Comparison of ENCODE assay signal across 19 cellular contexts in genomic region chr21:15203740-15204139, GRCh38.
DNase-seq lines count a peak whose midpoint lies in the region; ATAC-seq, FAIRE-seq and TF ChIP-seq lines count a peak whose summit lies in the region.
"Had no signal": no experiment of that assay in that cellular context is flagged by ENCODE, and none has a peak within 500 bp of the region (broad histone marks: within the 10 kb centered on the region; RNA-seq: fewer than 3 reads in every experiment).

No MANE protein-coding gene starts in this region.

- H3K4ac ChIP-seq in mesendoderm (ENCODE audit: low read depth, low read length) (no peak overlapping the region), H9 (ENCODE audit: low read depth, low read length) (no peak overlapping the region)

- DNase-seq in Right ventricle myocardium superior (no peak), right atrium auricular region (ENCODE audit: low spot score) (no peak), K562 (ENCODE audit: extremely low read depth in 1 of 4, low spot score in 3 of 4) (no peak), mesendoderm (peak; percentile 12), H9 (no peak), GM03348 (ENCODE audit: low spot score) (no peak)
- DNase-seq: 8988T; ACHN; CD4-positive, alpha-beta T cell; DMS79; GOT3; HFFc6 had no signal

- intact Hi-C loops in Right ventricle myocardium superior (cut with DNase I): loop anchor here (10.0 kb wide), 1 partner anchor 139 kb away; the partner anchor contains the start of gene NRIP1
- intact Hi-C loops in K562 (cut with micrococcal nuclease): no loop called here

- ATAC-seq in Right ventricle myocardium superior (ENCODE audit: poor library complexity) (peak; percentile 43), K562 (no peak), GM18909 (IDR thresholded peaks at IDR 0.05; ENCODE audit: poor library complexity, unreplicated experiment) (no peak)

- H3K14ac ChIP-seq in H9 (ENCODE audit: insufficient read depth, low read length): no peak overlapping the region

- H3K79me2 ChIP-seq in K562 (ENCODE audit: control insufficient read depth, insufficient read depth, low read length): no peaks in the 10 kb centered on the region
- no peaks in the 10 kb centered on the region for H3K79me2 ChIP-seq in mesendoderm (ENCODE audit: control insufficient read depth, insufficient read depth, low read length)
- H3K79me2 ChIP-seq in H9 (ENCODE audit: insufficient read depth, low read length): no peaks in the 10 kb centered on the region

- CTCF ChIA-PET in K562 (lab: Yijun Ruan, JAX; ENCODE audit: low intra/inter-chr PET ratio): no interaction called here

- H3K36me3 Mint-ChIP-seq in H9 (ENCODE audit: insufficient read depth in 1 of 3, low read depth in 3 of 3): no peaks in the 10 kb centered on the region

- H4K5ac ChIP-seq in mesendoderm (ENCODE audit: low read length) (no peak overlapping the region), H9 (ENCODE audit: insufficient read length, low read depth, low read length) (no peak overlapping the region)

- POLR2A ChIA-PET in K562 (lab: Yijun Ruan, JAX): no interaction called here

- in situ Hi-C loops in K562 (cut with MboI): no loop called here

- 13% methylated on average over 3 of the region's 3 CpGs for WGBS in K562 (ENCODE audit: insufficient coverage, low coverage, missing lambda C conversion rate)
- no CpG with 5 or more reads among the region's 3 CpGs for WGBS in mesendoderm (ENCODE audit: extremely low coverage, insufficient coverage, low lambda C conversion rate)
- WGBS in H9 (ENCODE audit: extremely low coverage, insufficient read length, low lambda C conversion rate): no CpG with 5 or more reads among the region's 3 CpGs

- H2AFZ ChIP-seq in K562 (ENCODE audit: low read depth, low read length): 0 out of 2 replicates have a peak overlapping the region, but pooled peaks have one; percentile 17
- H2AFZ ChIP-seq in H9 (ENCODE audit: low read length): no peak overlapping the region

- H3K23ac ChIP-seq in mesendoderm (ENCODE audit: low read length): no peak overlapping the region
- H3K23ac ChIP-seq in H9 (ENCODE audit: insufficient read length, low read depth, low read length): no peak overlapping the region

- no TSS peak for BruUV-seq in K562 (replicated peaks; lab: Mats Ljungman, UMichigan)

- TF ChIP-seq RAD21 in K562 (CRISPR knock-in tag; conservative IDR thresholded peaks at IDR 0.05 in 1 of 2, IDR thresholded peaks at IDR 0.05 in 1 of 2): no peak

- no peaks in the 10 kb centered on the region for H3K9me3 ChIP-seq in right atrium auricular region
- no peaks in the 10 kb centered on the region for H3K9me3 ChIP-seq in K562 (replicated peaks; ENCODE audit: control insufficient read depth, insufficient read depth, low read depth, low read length)
- no peaks in the 10 kb centered on the region for H3K9me3 ChIP-seq in H9 (ENCODE audit: control insufficient read depth, low read depth, low read length)
- H3K9me3 ChIP-seq: HAP-1 had no signal

- H3K27ac Mint-ChIP-seq in H9: no peak overlapping the region
- H3K27ac Mint-ChIP-seq: CD4-positive, alpha-beta T cell; HFFc6 had no signal

- no peaks in the 10 kb centered on the region; a peak in 1 of 5 replicates for H3K9me3 Mint-ChIP-seq in H9
- H3K9me3 Mint-ChIP-seq: CD4-positive, alpha-beta T cell had no signal

- H3K36me3 ChIP-seq in right atrium auricular region (no peaks in the 10 kb centered on the region), K562 (ENCODE audit: control insufficient read depth, insufficient read depth, low read length) (no peaks in the 10 kb centered on the region), mesendoderm (ENCODE audit: control insufficient read depth, insufficient read depth, low read length) (no peaks in the 10 kb centered on the region)
- H3K36me3 ChIP-seq: BLaER1 treated with 17β-estradiol and CSF1 and Interleukin-3, amounts not matched to agents 10 nM and 100 nM; HAP-1 had no signal

- H4K91ac ChIP-seq in H9 (ENCODE audit: insufficient read length, low read depth, low read length): no peak overlapping the region

- TF ChIP-seq CTCF in right atrium auricular region (IDR thresholded peaks at IDR 0.05): no peak
- no peak for TF ChIP-seq CTCF in C4-2B (conservative IDR thresholded peaks at IDR 0.05)
- no peak for TF ChIP-seq CTCF in K562 (IDR thresholded peaks at IDR 0.05 in 2 of 3, conservative IDR thresholded peaks at IDR 0.05 in 1 of 3; ENCODE audit: insufficient read depth in 2 of 3, low read depth in 1 of 3, low read length in 3 of 3)
- TF ChIP-seq CTCF in H9 (conservative IDR thresholded peaks at IDR 0.05): no peak

- H3K4me1 Mint-ChIP-seq in H9: no peaks in the 10 kb centered on the region

- no peaks in the 10 kb centered on the region for H3K27me3 ChIP-seq in right atrium auricular region
- H3K27me3 ChIP-seq in K562 (ENCODE audit: control insufficient read depth in 2 of 2, insufficient read depth in 2 of 2, low read length in 2 of 2): peaks cover 0 to 3% of the 10 kb centered on the region in 2 experiments; a peak in 1 of 5 replicates
- H3K27me3 ChIP-seq in mesendoderm (ENCODE audit: insufficient read depth, low read length, poor library complexity): no peaks in the 10 kb centered on the region
- no peaks in the 10 kb centered on the region for H3K27me3 ChIP-seq in H9 (ENCODE audit: insufficient read depth, low read length)
- H3K27me3 ChIP-seq: BLaER1 treated with 17β-estradiol and CSF1 and Interleukin-3, amounts not matched to agents 10 nM and 100 nM had no signal

- H4K8ac ChIP-seq in mesendoderm (ENCODE audit: low read depth, low read length) (no peak overlapping the region), H9 (replicated peaks; ENCODE audit: insufficient read length, low read depth, low read length) (no peak overlapping the region)

- H2BK15ac ChIP-seq in mesendoderm (replicated peaks; ENCODE audit: low read depth) (no peak overlapping the region), H9 (ENCODE audit: low read depth, low read length) (no peak overlapping the region)

- H2BK120ac ChIP-seq in mesendoderm (ENCODE audit: low read depth, low read length) (no peak overlapping the region), H9 (ENCODE audit: low read depth, low read length, poor library complexity, severe bottlenecking) (no peak overlapping the region)

- H3K4me1 ChIP-seq in right atrium auricular region (peaks cover 0 to 17% of the 10 kb centered on the region in 2 donors), K562 (replicated peaks in 1 of 2; ENCODE audit: control insufficient read depth in 2 of 2, insufficient read depth in 2 of 2, low read length in 2 of 2) (peaks cover 0 to 6% of the 10 kb centered on the region in 2 experiments; a peak in 1 of 5 replicates), mesendoderm (ENCODE audit: control insufficient read depth, low read depth, low read length) (peaks cover 6% of the 10 kb centered on the region), H9 (ENCODE audit: insufficient read depth, low read length) (no peaks in the 10 kb centered on the region)
- H3K4me1 ChIP-seq: HAP-1 had no signal

- no peak overlapping the region for H3K4me3 Mint-ChIP-seq in H9
- H3K4me3 Mint-ChIP-seq: CD4-positive, alpha-beta T cell; HFFc6 had no signal

- H3K27me3 Mint-ChIP-seq in H9 (ENCODE audit: low read depth): peaks cover 1% of the 10 kb centered on the region; the same call in 1 of the 2 replicates

- FAIRE-seq in K562 (lab: Jason Lieb, UNC): peak; percentile 26
- FAIRE-seq: GM12891, GM19239, HTR-8/SVneo had no signal

- H3K23me2 ChIP-seq in H9 (ENCODE audit: insufficient read length, low read depth, low read length, poor library complexity, severe bottlenecking): no peaks in the 10 kb centered on the region

- no peak overlapping the region for H3T11ph ChIP-seq in H9 (ENCODE audit: low read length)

- no peak overlapping the region for H3K4me3 ChIP-seq in right atrium auricular region
- no peak overlapping the region for H3K4me3 ChIP-seq in K562
- no peak overlapping the region for H3K4me3 ChIP-seq in mesendoderm (ENCODE audit: low read length)
- H3K4me3 ChIP-seq: BLaER1 treated with 17β-estradiol and CSF1 and Interleukin-3, amounts not matched to agents 10 nM and 100 nM; HAP-1 had no signal

- H4K20me1 ChIP-seq in K562 (replicated peaks; ENCODE audit: control insufficient read depth, insufficient read depth, low read length) (no peaks in the 10 kb centered on the region), H9 (ENCODE audit: control insufficient read depth, insufficient read depth, insufficient read length) (no peaks in the 10 kb centered on the region)
- H4K20me1 ChIP-seq: BLaER1 treated with 17β-estradiol and CSF1 and Interleukin-3, amounts not matched to agents 10 nM and 100 nM had no signal

- TF ChIP-seq POLR2A in K562 (conservative IDR thresholded peaks at IDR 0.05): no peak

- H2AK5ac ChIP-seq in mesendoderm (ENCODE audit: low read length) (no peak overlapping the region), H9 (ENCODE audit: insufficient read length, low read length) (no peak overlapping the region)

- H3K27ac ChIP-seq in right atrium auricular region: peak overlapping the region in 1 of 2 donors; percentile 83
- peak overlapping the region; percentile 40; the same call in 1 of the 2 replicates for H3K27ac ChIP-seq in C4-2B
- no peak overlapping the region for H3K27ac ChIP-seq in K562 (ENCODE audit: extremely low read depth, low read depth, low read length)
- no peak overlapping the region for H3K27ac ChIP-seq in mesendoderm (ENCODE audit: low read depth, low read length)
- no peak overlapping the region for H3K27ac ChIP-seq in H9 (ENCODE audit: insufficient read length, low read depth, low read length)

- TF ChIP-seq EP300 in K562 (IDR thresholded peaks at IDR 0.05; ENCODE audit: low read length): no peak

- H2BK5ac ChIP-seq in mesendoderm (ENCODE audit: low read length) (no peak overlapping the region), H9 (ENCODE audit: insufficient read length, low read length) (no peak overlapping the region)

- no peak overlapping the region for H2BK12ac ChIP-seq in H9 (ENCODE audit: insufficient read length, low read depth, low read length)

- H3K9ac ChIP-seq in K562 (ENCODE audit: insufficient read depth in 1 of 2, low read depth in 2 of 2, low read length in 2 of 2) (no peak overlapping the region), mesendoderm (ENCODE audit: low read length) (no peak overlapping the region), H9 (ENCODE audit: extremely low read depth, insufficient read length, low read length) (no peak overlapping the region)
- H3K9ac ChIP-seq: BLaER1 treated with 17β-estradiol and CSF1 and Interleukin-3, amounts not matched to agents 10 nM and 100 nM had no signal

- H2BK20ac ChIP-seq in H9 (ENCODE audit: low read depth, low read length, poor library complexity, severe bottlenecking): no peak overlapping the region

- H3K56ac ChIP-seq in mesendoderm (ENCODE audit: low read length): no peak overlapping the region
- H3K56ac ChIP-seq in H9 (ENCODE audit: insufficient read length, low read depth, low read length): no peak overlapping the region

- H3K4me2 ChIP-seq in K562 (ENCODE audit: insufficient read depth, low read length) (no peak overlapping the region), mesendoderm (ENCODE audit: low read length) (no peak overlapping the region), H9 (ENCODE audit: insufficient read depth, insufficient read length, low read length) (no peak overlapping the region)

- no peaks in the 10 kb centered on the region for H3K79me1 ChIP-seq in mesendoderm (ENCODE audit: low read length)
- no peaks in the 10 kb centered on the region for H3K79me1 ChIP-seq in H9 (ENCODE audit: insufficient read depth, low read depth, low read length, poor library complexity, severe bottlenecking)

- H3K9me1 ChIP-seq in K562 (ENCODE audit: control insufficient read depth, insufficient read depth, low read length): no peaks in the 10 kb centered on the region

- no peak overlapping the region for H3K18ac ChIP-seq in mesendoderm (ENCODE audit: low read length)
- H3K18ac ChIP-seq in H9 (ENCODE audit: insufficient read length, low read depth, low read length): no peak overlapping the region
